Comparison of ENCODE assay signal across 22 cellular contexts in the genomic region with DNA sequence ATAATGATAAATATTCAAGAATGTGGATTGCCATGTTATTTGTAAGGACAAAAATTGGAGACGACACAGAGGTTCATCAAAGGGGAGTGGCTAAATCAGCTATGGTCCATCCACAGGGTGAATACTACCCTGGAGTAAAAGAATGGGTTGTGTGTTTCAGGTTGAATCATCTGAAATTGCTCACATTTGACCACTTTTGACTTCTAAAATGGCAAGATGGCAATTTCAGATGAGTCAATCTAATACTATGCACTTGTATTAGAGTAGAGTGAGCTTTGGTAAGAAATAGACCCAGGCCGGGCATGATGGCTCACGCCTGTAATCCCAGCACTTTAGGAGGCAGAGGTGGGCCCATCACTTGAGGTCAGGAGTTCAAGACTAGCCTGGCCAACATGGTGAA.
A peak's percentile ranks its signal among the peaks of the same experiment; 100 is the strongest.
DNase-seq lines count a peak whose midpoint lies in the region; ATAC-seq, FAIRE-seq and TF ChIP-seq lines count a peak whose summit lies in the region.
"Had no signal": no experiment of that assay in that cellular context is flagged by ENCODE, and none has a peak within 500 bp of the region (broad histone marks: within the 10 kb centered on the region; RNA-seq: fewer than 3 reads in every experiment).

No MANE protein-coding gene starts in this region.

- no peaks in the 10 kb centered on the region for H3K4me1 Mint-ChIP-seq in activated naive CD8-positive, alpha-beta T cell treated with anti-CD3 and anti-CD28 coated beads, Interleukin-2, amount 50 U/mL, for 24 hours
- no peaks in the 10 kb centered on the region for H3K4me1 Mint-ChIP-seq in activated naive CD8-positive, alpha-beta T cell treated with anti-CD3 and anti-CD28 coated beads for 36 hours
- H3K4me1 Mint-ChIP-seq in stimulated activated naive CD8-positive, alpha-beta T cell treated with anti-CD3 and anti-CD28 coated beads, Interleukin-15, amount 100 ng/mL, for 72 hours = peaks cover 6% of the 10 kb centered on the region
- H3K4me1 Mint-ChIP-seq: CD8-positive, alpha-beta memory T cell; IgD-negative memory B cell had no signal

- no peaks in the 10 kb centered on the region for H3K36me3 ChIP-seq in bronchial epithelial cell (ENCODE audit: control insufficient read depth, insufficient read depth, low read length)
- H3K36me3 ChIP-seq: HAP-1 had no signal

- H3K27ac Mint-ChIP-seq in activated naive CD8-positive, alpha-beta T cell treated with anti-CD3 and anti-CD28 coated beads, Interleukin-2, amount 50 U/mL, for 24 hours = no peak overlapping the region
- no peak overlapping the region for H3K27ac Mint-ChIP-seq in activated naive CD8-positive, alpha-beta T cell treated with anti-CD3 and anti-CD28 coated beads for 36 hours
- H3K27ac Mint-ChIP-seq in stimulated activated naive CD8-positive, alpha-beta T cell treated with anti-CD3 and anti-CD28 coated beads, Interleukin-15, amount 100 ng/mL, for 72 hours = no peak overlapping the region
- H3K27ac Mint-ChIP-seq: activated CD4-positive, alpha-beta memory T cell treated with anti-CD3 and anti-CD28 coated beads for 36 hours; IgD-negative memory B cell had no signal

- H3K4me3 Mint-ChIP-seq in activated naive CD8-positive, alpha-beta T cell treated with anti-CD3 and anti-CD28 coated beads, Interleukin-2, amount 50 U/mL, for 24 hours = no peak overlapping the region
- no peak overlapping the region for H3K4me3 Mint-ChIP-seq in activated naive CD8-positive, alpha-beta T cell treated with anti-CD3 and anti-CD28 coated beads for 36 hours
- no peak overlapping the region for H3K4me3 Mint-ChIP-seq in stimulated activated naive CD8-positive, alpha-beta T cell treated with anti-CD3 and anti-CD28 coated beads, Interleukin-15, amount 100 ng/mL, for 72 hours
- H3K4me3 Mint-ChIP-seq: activated CD4-positive, alpha-beta memory T cell treated with anti-CD3 and anti-CD28 coated beads for 36 hours; CD8-positive, alpha-beta memory T cell; IgD-negative memory B cell; neural crest cell had no signal

- no peaks in the 10 kb centered on the region for H3K36me3 Mint-ChIP-seq in activated naive CD8-positive, alpha-beta T cell treated with anti-CD3 and anti-CD28 coated beads, Interleukin-2, amount 50 U/mL, for 24 hours (ENCODE audit: low read depth)
- H3K36me3 Mint-ChIP-seq in activated naive CD8-positive, alpha-beta T cell treated with anti-CD3 and anti-CD28 coated beads for 36 hours = no peaks in the 10 kb centered on the region
- H3K36me3 Mint-ChIP-seq: activated CD4-positive, alpha-beta memory T cell treated with anti-CD3 and anti-CD28 coated beads for 36 hours; CD8-positive, alpha-beta memory T cell had no signal

- H3K27me3 ChIP-seq in bronchial epithelial cell (ENCODE audit: control insufficient read depth, insufficient read depth, low read length) = no peaks in the 10 kb centered on the region

- TF ChIP-seq CTCF in bronchial epithelial cell (IDR thresholded peaks at IDR 0.05; ENCODE audit: insufficient read depth, low read length, severe bottlenecking) = no peak

- FAIRE-seq in bronchial epithelial cell (lab: Jason Lieb, UNC) = no peak
- FAIRE-seq: islet of Langerhans had no signal

- ATAC-seq in activated naive CD8-positive, alpha-beta T cell treated with anti-CD3 and anti-CD28 coated beads, Interleukin-2, amount 50 U/mL, for 24 hours = peak; percentile 75
- peak; percentile 84 for ATAC-seq in stimulated activated naive CD8-positive, alpha-beta T cell treated with anti-CD3 and anti-CD28 coated beads, Interleukin-15, amount 100 ng/mL, for 72 hours
- no peak for ATAC-seq in GM18873 (IDR thresholded peaks at IDR 0.05; ENCODE audit: low FRiP score, unreplicated experiment)

- no peaks in the 10 kb centered on the region for H3K9me3 Mint-ChIP-seq in activated naive CD8-positive, alpha-beta T cell treated with anti-CD3 and anti-CD28 coated beads, Interleukin-2, amount 50 U/mL, for 24 hours
- H3K9me3 Mint-ChIP-seq in activated naive CD8-positive, alpha-beta T cell treated with anti-CD3 and anti-CD28 coated beads for 36 hours = no peaks in the 10 kb centered on the region
- H3K9me3 Mint-ChIP-seq in stimulated activated naive CD8-positive, alpha-beta T cell treated with anti-CD3 and anti-CD28 coated beads, Interleukin-15, amount 100 ng/mL, for 72 hours = no peaks in the 10 kb centered on the region
- H3K9me3 Mint-ChIP-seq: activated CD4-positive, alpha-beta memory T cell treated with anti-CD3 and anti-CD28 coated beads for 36 hours; CD8-positive, alpha-beta memory T cell; IgD-negative memory B cell; neural crest cell had no signal

- H3K4me3 ChIP-seq in bronchial epithelial cell (ENCODE audit: low read depth, low read length) = no peak overlapping the region
- H3K4me3 ChIP-seq: HAP-1 had no signal

- no peaks in the 10 kb centered on the region for H3K27me3 Mint-ChIP-seq in activated naive CD8-positive, alpha-beta T cell treated with anti-CD3 and anti-CD28 coated beads, Interleukin-2, amount 50 U/mL, for 24 hours
- H3K27me3 Mint-ChIP-seq in activated naive CD8-positive, alpha-beta T cell treated with anti-CD3 and anti-CD28 coated beads for 36 hours = no peaks in the 10 kb centered on the region
- no peaks in the 10 kb centered on the region for H3K27me3 Mint-ChIP-seq in stimulated activated naive CD8-positive, alpha-beta T cell treated with anti-CD3 and anti-CD28 coated beads, Interleukin-15, amount 100 ng/mL, for 72 hours
- H3K27me3 Mint-ChIP-seq: activated CD4-positive, alpha-beta memory T cell treated with anti-CD3 and anti-CD28 coated beads for 36 hours; IgD-negative memory B cell had no signal

- no peak for DNase-seq in activated naive CD8-positive, alpha-beta T cell treated with anti-CD3 and anti-CD28 coated beads, Interleukin-2, amount 50 U/mL, for 24 hours
- DNase-seq in activated naive CD8-positive, alpha-beta T cell treated with anti-CD3 and anti-CD28 coated beads for 36 hours = no peak
- DNase-seq in LHCN-M2 (ENCODE audit: low read depth) = peak; percentile 42
- DNase-seq in bronchial epithelial cell (ENCODE audit: low read depth) = peak; percentile 67
- DNase-seq in stimulated activated naive CD8-positive, alpha-beta T cell treated with anti-CD3 and anti-CD28 coated beads, Interleukin-15, amount 100 ng/mL, for 72 hours = no peak
- no peak for DNase-seq in NCI-H146 treated with DMSO at 0.1 percent for 48 hours (lab: John Stamatoyannopoulos, UW; ENCODE audit: unreplicated experiment)
- no peak for DNase-seq in NCI-H510A (lab: John Stamatoyannopoulos, UW)
- DNase-seq: activated CD4-positive, alpha-beta memory T cell treated with anti-CD3 and anti-CD28 coated beads for 36 hours; aorta; CD8-positive, alpha-beta memory T cell; dermis blood vessel endothelial cell; head of caudate nucleus; MV-4-11; NCI-H2081; NCI-H526 treated with DMSO at 0.1 percent for 48 hours; retina; substantia nigra had no signal

Comparison
In these comparisons a context has a peak if more than half of its experiments do, and no peak if none do; other contexts are left out.
1. DNase-seq: peak in LHCN-M2 (single experiment) and bronchial epithelial cell (single experiment); none in activated naive CD8-positive, alpha-beta T cell treated with anti-CD3 and anti-CD28 coated beads, Interleukin-2, amount 50 U/mL, for 24 hours (single experiment), activated naive CD8-positive, alpha-beta T cell treated with anti-CD3 and anti-CD28 coated beads for 36 hours (single experiment), stimulated activated naive CD8-positive, alpha-beta T cell treated with anti-CD3 and anti-CD28 coated beads, Interleukin-15, amount 100 ng/mL, for 72 hours (0 of 2), NCI-H146 treated with DMSO at 0.1 percent for 48 hours (single experiment) and NCI-H510A (single experiment).